In the genomic region with DNA sequence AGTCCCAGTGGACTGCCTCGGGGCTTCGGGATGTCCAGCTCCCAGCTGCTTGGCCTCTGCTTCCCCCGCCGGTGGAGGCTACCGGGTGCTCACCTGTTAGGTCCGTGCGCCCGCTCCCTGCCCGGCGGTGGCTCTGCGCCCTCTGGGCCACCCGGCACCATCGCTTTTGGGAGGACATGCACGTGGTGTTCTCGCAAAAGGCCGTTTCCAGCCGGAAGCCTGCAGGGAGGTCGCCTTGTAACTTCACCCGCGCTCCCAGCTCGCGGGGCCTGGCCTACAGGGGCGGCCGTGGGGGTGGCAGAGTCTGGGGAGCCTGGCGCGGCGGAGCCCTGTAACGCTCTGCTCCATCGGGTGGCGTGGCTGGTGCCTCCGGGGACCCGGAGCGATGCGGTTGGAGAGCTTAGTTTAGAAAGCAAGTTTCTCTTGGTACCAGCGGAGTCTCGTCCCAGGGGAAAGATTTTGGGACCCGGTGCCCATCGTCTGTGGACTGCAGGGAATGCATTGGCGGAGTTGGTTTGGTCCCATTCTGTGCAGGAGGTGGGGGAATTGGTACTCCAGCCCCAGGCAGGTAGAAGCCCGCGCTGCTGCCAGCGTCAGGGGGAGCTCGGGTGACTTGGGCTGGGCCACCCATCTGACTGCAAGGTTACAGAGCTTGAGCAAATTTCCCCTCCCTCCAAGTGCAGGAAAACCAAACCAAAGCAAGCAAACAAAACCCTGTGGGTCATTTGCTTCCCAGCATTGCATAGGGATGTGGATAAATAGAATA, we compare ENCODE assay signal across 8 cellular contexts. TPM values are rescaled to one million over a fixed set of nuclear protein-coding genes. Genes with fewer than 3 reads are reported as not detected.
A peak's percentile ranks its signal among the peaks of the same experiment; 100 is the strongest.
DNase-seq lines count a peak whose midpoint lies in the region; ATAC-seq and TF ChIP-seq lines count a peak whose summit lies in the region.

No MANE protein-coding gene starts in this region.

- H3K36me3 ChIP-seq in HEK293 (ENCODE audit: control insufficient read depth in 2 of 2, insufficient read depth in 1 of 2, low read length in 2 of 2) (peaks cover 0 to 11% of the 10 kb centered on the region in 2 experiments; a peak in 1 of 3 replicates), esophagus (ENCODE audit: control insufficient read depth in 2 of 2, insufficient read depth in 2 of 2, low read length in 1 of 2) (peaks cover 0 to 4% of the 10 kb centered on the region in 2 donors), stomach smooth muscle (ENCODE audit: control insufficient read depth in 2 of 2, insufficient read depth in 2 of 2, low read length in 2 of 2) (peaks cover 0 to 6% of the 10 kb centered on the region in 2 donors)

- WGBS in esophagus, 2 donors: 0 to 1% methylated on average over 39 to 43 of the region's 43 CpGs

- H3K4me1 ChIP-seq in HEK293 (ENCODE audit: control insufficient read depth, insufficient read depth, low read length) (0 out of 2 replicates have a peak, but pooled peaks cover 7% of the 10 kb centered on the region), esophagus (ENCODE audit: control insufficient read depth in 2 of 2, insufficient read depth in 2 of 2, low read length in 1 of 2) (peaks cover 2 to 5% of the 10 kb centered on the region in 2 donors), stomach smooth muscle (ENCODE audit: control insufficient read depth, insufficient read depth, low read length) (peaks cover 13% of the 10 kb centered on the region)

- H3K27me3 Mint-ChIP-seq in natural killer cell (ENCODE audit: low read depth in 2 of 2): peaks cover 15 to 25% of the 10 kb centered on the region in 2 donors

- DNase-seq in NCI-H1105 treated with DMSO at 0.1 percent for 48 hours (lab: John Stamatoyannopoulos, UW) (peak; percentile 29), natural killer cell (no peak), NCI-H1694 treated with DMSO at 0.1 percent for 48 hours (lab: John Stamatoyannopoulos, UW) (no peak)
- peak; percentile 3 to 5 for DNase-seq in activated CD8-positive, alpha-beta memory T cell treated with anti-CD3 and anti-CD28 coated beads for 4 hours (ENCODE audit: low read depth in 2 of 2)

- H3K36me3 Mint-ChIP-seq in natural killer cell: no peaks in the 10 kb centered on the region

- no peaks in the 10 kb centered on the region for H3K27me3 ChIP-seq in esophagus (ENCODE audit: control insufficient read depth in 1 of 2, insufficient read depth in 2 of 2, low read length in 2 of 2)
- H3K27me3 ChIP-seq in stomach smooth muscle (ENCODE audit: control insufficient read depth in 1 of 2, insufficient read depth in 2 of 2, low read length in 2 of 2): peaks cover 0 to 6% of the 10 kb centered on the region in 2 donors

- CTCF ChIA-PET in HEK293 (lab: Yijun Ruan, JAX): interaction anchor here (0.5 to 1.0 kb wide), 2 partner anchors 101 to 109 kb away, joined by 3 read pairs; no protein-coding TSS in a partner anchor

- peak overlapping the region in 1 of 2 donors; percentile 72 for H3K27ac Mint-ChIP-seq in natural killer cell

- H3K27ac ChIP-seq in HEK293 (ENCODE audit: extremely low read depth, low read depth, low read length) (peak overlapping the region; percentile 60; the same call in 1 of the 2 replicates), esophagus (ENCODE audit: low read depth in 2 of 2, low read length in 1 of 2) (peak overlapping the region; percentile 39 to 56), stomach smooth muscle (ENCODE audit: low read length) (peak overlapping the region; percentile 24)

- POLR2A ChIA-PET in HEK293 (lab: Yijun Ruan, JAX): interaction anchor here (1.1 to 1.3 kb wide), 4 partner anchors 18 to 93 kb away, joined by 3 to 4 read pairs (median 3); no protein-coding TSS in a partner anchor

- peak; percentile 28 to 37 (median 33) for ATAC-seq in natural killer cell

- peak overlapping the region; percentile 90 for H3K4me3 Mint-ChIP-seq in natural killer cell

- H3K4me3 ChIP-seq in GM12875 (ENCODE audit: low read depth, low read length) (peak overlapping the region; percentile 66), HEK293 (ENCODE audit: low read depth, low read length) (peak overlapping the region; percentile 69), esophagus (ENCODE audit: low read depth in 1 of 2, low read length in 2 of 2) (peak overlapping the region; percentile 58 to 72), stomach smooth muscle (ENCODE audit: low read length in 2 of 2) (peak overlapping the region; percentile 79 to 84)

- H3K9me3 Mint-ChIP-seq in natural killer cell: no peaks in the 10 kb centered on the region

- H3K9ac ChIP-seq in stomach smooth muscle (ENCODE audit: low read length in 2 of 2): peak overlapping the region; percentile 60 to 68

- TF ChIP-seq CTCF in GM12875 (IDR thresholded peaks at IDR 0.05; ENCODE audit: borderline replicate concordance, insufficient read depth, low read depth, low read length) (no peak), HEK293 (tag by site-specific recombination; IDR thresholded peaks at IDR 0.05) (peak; percentile 19; the same call in 1 of the 2 replicates), natural killer cell (IDR thresholded peaks at IDR 0.05) (no peak)

- H3K9me3 ChIP-seq in HEK293 (ENCODE audit: control insufficient read depth, insufficient read depth, low read depth, low read length) (no peaks in the 10 kb centered on the region), esophagus (ENCODE audit: control insufficient read depth in 2 of 2, insufficient read depth in 1 of 2, low read depth in 1 of 2, low read length in 1 of 2) (no peaks in the 10 kb centered on the region), stomach smooth muscle (ENCODE audit: control insufficient read depth in 2 of 2, low read length in 2 of 2) (no peaks in the 10 kb centered on the region)

- intact Hi-C loops in natural killer cell (cut with micrococcal nuclease): loop anchor here (2.0 to 5.0 kb wide), 2 partner anchors 61 to 786 kb away; no protein-coding TSS in a partner anchor

- peaks cover 14 to 26% of the 10 kb centered on the region in 2 donors for H3K4me1 Mint-ChIP-seq in natural killer cell

TF ChIP-seq in HEK293, 187 proteins besides CTCF, POLR2A, EP300 and RAD21 (continues in another document):
- TF ChIP-seq, protein P1, sequence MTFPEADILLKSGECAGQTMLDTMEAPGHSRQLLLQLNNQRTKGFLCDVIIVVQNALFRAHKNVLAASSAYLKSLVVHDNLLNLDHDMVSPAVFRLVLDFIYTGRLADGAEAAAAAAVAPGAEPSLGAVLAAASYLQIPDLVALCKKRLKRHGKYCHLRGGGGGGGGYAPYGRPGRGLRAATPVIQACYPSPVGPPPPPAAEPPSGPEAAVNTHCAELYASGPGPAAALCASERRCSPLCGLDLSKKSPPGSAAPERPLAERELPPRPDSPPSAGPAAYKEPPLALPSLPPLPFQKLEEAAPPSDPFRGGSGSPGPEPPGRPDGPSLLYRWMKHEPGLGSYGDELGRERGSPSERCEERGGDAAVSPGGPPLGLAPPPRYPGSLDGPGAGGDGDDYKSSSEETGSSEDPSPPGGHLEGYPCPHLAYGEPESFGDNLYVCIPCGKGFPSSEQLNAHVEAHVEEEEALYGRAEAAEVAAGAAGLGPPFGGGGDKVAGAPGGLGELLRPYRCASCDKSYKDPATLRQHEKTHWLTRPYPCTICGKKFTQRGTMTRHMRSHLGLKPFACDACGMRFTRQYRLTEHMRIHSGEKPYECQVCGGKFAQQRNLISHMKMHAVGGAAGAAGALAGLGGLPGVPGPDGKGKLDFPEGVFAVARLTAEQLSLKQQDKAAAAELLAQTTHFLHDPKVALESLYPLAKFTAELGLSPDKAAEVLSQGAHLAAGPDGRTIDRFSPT (tag by site-specific recombination; IDR thresholded peaks at IDR 0.05): peak; percentile 52; the same call in 1 of the 2 replicates
- TF ChIP-seq GLIS2 (tag by site-specific recombination; IDR thresholded peaks at IDR 0.05) (peak; percentile 66; the same call in 1 of the 2 replicates), ZBTB8A (tag by site-specific recombination; IDR thresholded peaks at IDR 0.05) (peak; percentile 91), ZBTB20 (tag by site-specific recombination; IDR thresholded peaks at IDR 0.05) (peak; percentile 53; the same call in 1 of the 2 replicates), SCRT2 (tag by site-specific recombination; IDR thresholded peaks at IDR 0.05) (peak; percentile 65; the same call in 1 of the 2 replicates), ZNF610 (tag by site-specific recombination; IDR thresholded peaks at IDR 0.05; ENCODE audit: borderline replicate concordance) (no peak), GLIS1 (tag by site-specific recombination; IDR thresholded peaks at IDR 0.05) (peak; percentile 27), KLF10 (tag by site-specific recombination; IDR thresholded peaks at IDR 0.05) (no peak), ZEB2 (tag by site-specific recombination; IDR thresholded peaks at IDR 0.05) (peak; percentile 26; the same call in 1 of the 2 replicates), ZXDB (tag by site-specific recombination; IDR thresholded peaks at IDR 0.05) (no peak), PBX3 (CRISPR knock-in tag; IDR thresholded peaks at IDR 0.05) (no peak), ZFP37 (tag by site-specific recombination; IDR thresholded peaks at IDR 0.05) (no peak)
- TF ChIP-seq, protein P2, sequence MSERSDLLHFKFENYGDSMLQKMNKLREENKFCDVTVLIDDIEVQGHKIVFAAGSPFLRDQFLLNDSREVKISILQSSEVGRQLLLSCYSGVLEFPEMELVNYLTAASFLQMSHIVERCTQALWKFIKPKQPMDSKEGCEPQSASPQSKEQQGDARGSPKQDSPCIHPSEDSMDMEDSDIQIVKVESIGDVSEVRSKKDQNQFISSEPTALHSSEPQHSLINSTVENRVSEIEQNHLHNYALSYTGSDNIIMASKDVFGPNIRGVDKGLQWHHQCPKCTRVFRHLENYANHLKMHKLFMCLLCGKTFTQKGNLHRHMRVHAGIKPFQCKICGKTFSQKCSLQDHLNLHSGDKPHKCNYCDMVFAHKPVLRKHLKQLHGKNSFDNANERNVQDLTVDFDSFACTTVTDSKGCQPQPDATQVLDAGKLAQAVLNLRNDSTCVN (tag by site-specific recombination; optimal IDR thresholded peaks at IDR 0.05): peak; percentile 74

RNA-seq across cellular contexts. Expression of gene SPATA13, which starts 0.7 kb away (rescaled TPM):
- polyA plus RNA-seq in esophagus: 1 to 10 TPM; 1.8 to 3.8 TPM
- 100 to 1,000 TPM; 108 to 141 (median 141) TPM for total RNA-seq in natural killer cell

Comparison
In these comparisons a context has a peak if more than half of its experiments do, and no peak if none do; other contexts are left out.
1. DNase-seq: peak in NCI-H1105 treated with DMSO at 0.1 percent for 48 hours (single experiment) and activated CD8-positive, alpha-beta memory T cell treated with anti-CD3 and anti-CD28 coated beads for 4 hours (2 of 2); none in natural killer cell (single experiment) and NCI-H1694 treated with DMSO at 0.1 percent for 48 hours (single experiment).
2. Peak in every context shown above with its lines, with median percentiles within 50 percentile points of each other: H3K4me3 ChIP-seq and H3K27ac ChIP-seq.